In genomic region chr7:143256325-143256724, GRCh38 we compare ENCODE assay signal across 8 cellular contexts. TPM values are rescaled to one million over a fixed set of nuclear protein-coding genes. Genes with fewer than 3 reads are reported as not detected.
DNase-seq lines count a peak whose midpoint lies in the region; ATAC-seq and TF ChIP-seq lines count a peak whose summit lies in the region.
"Had no signal": no experiment of that assay in that cellular context is flagged by ENCODE, and none has a peak within 500 bp of the region (broad histone marks: within the 10 kb centered on the region; RNA-seq: fewer than 3 reads in every experiment).

No MANE protein-coding gene starts in this region.

- no peaks in the 10 kb centered on the region for H4K20me1 ChIP-seq in DOHH2 (ENCODE audit: control insufficient read depth, insufficient read depth, low read depth, low read length)

- H3K36me3 ChIP-seq in DOHH2 (ENCODE audit: control insufficient read depth, low read length) = no peaks in the 10 kb centered on the region
- H3K36me3 ChIP-seq: thoracic aorta had no signal

- H3K4me1 ChIP-seq in DOHH2 (ENCODE audit: control insufficient read depth, low read length) = peaks cover 62% of the 10 kb centered on the region

- intact Hi-C loops in activated T-helper 2 cell treated with anti-CD3 and anti-CD28 coated beads, Interferon-gamma antibody, Interleukin-2, Interleukin-4, amounts not matched to agents 10 μg/mL and 5 μg/mL and 100 μg/mL, durations not matched to agents 14 hours and 24 hours and 36 hours (cut with micrococcal nuclease) = no loop called here
- intact Hi-C loops in head of caudate nucleus (cut with DNase I) = no loop called here

- H3K27ac ChIP-seq in DOHH2 (ENCODE audit: low read depth, low read length) = no peak overlapping the region
- H3K27ac ChIP-seq: thoracic aorta had no signal

- peak; percentile 41 for TF ChIP-seq CTCF in DOHH2 (IDR thresholded peaks at IDR 0.05; ENCODE audit: low read depth, low read length, poor library complexity, severe bottlenecking)

- H3K4me1 Mint-ChIP-seq in activated T-helper 2 cell treated with anti-CD3 and anti-CD28 coated beads, Interferon-gamma antibody, Interleukin-2, Interleukin-4, amounts not matched to agents 10 μg/mL and 5 μg/mL and 100 μg/mL, durations not matched to agents 14 hours and 24 hours and 36 hours (ENCODE audit: low read depth) = peaks cover 56% of the 10 kb centered on the region

- H3K27ac Mint-ChIP-seq in activated T-helper 2 cell treated with anti-CD3 and anti-CD28 coated beads, Interferon-gamma antibody, Interleukin-2, Interleukin-4, amounts not matched to agents 10 μg/mL and 5 μg/mL and 100 μg/mL, durations not matched to agents 14 hours and 24 hours and 36 hours = peak overlapping the region; percentile 5

- no peaks in the 10 kb centered on the region for H3K27me3 Mint-ChIP-seq in activated T-helper 2 cell treated with anti-CD3 and anti-CD28 coated beads, Interferon-gamma antibody, Interleukin-2, Interleukin-4, amounts not matched to agents 10 μg/mL and 5 μg/mL and 100 μg/mL, durations not matched to agents 14 hours and 24 hours and 36 hours (ENCODE audit: low read depth)

- no peaks in the 10 kb centered on the region for H3K79me2 ChIP-seq in DOHH2 (ENCODE audit: control insufficient read depth, low read length)

- peaks cover 26% of the 10 kb centered on the region for H3K9me3 Mint-ChIP-seq in activated T-helper 2 cell treated with anti-CD3 and anti-CD28 coated beads, Interferon-gamma antibody, Interleukin-2, Interleukin-4, amounts not matched to agents 10 μg/mL and 5 μg/mL and 100 μg/mL, durations not matched to agents 14 hours and 24 hours and 36 hours
- H3K9me3 Mint-ChIP-seq: immature natural killer cell had no signal

- H3K36me3 Mint-ChIP-seq in activated T-helper 2 cell treated with anti-CD3 and anti-CD28 coated beads, Interferon-gamma antibody, Interleukin-2, Interleukin-4, amounts not matched to agents 10 μg/mL and 5 μg/mL and 100 μg/mL, durations not matched to agents 14 hours and 24 hours and 36 hours (ENCODE audit: low read depth) = peaks cover 26% of the 10 kb centered on the region
- H3K36me3 Mint-ChIP-seq: immature natural killer cell had no signal

- DNase-seq in activated T-helper 2 cell treated with anti-CD3 and anti-CD28 coated beads, Interferon-gamma antibody, Interleukin-2, Interleukin-4, amounts not matched to agents 10 μg/mL and 5 μg/mL and 100 μg/mL, durations not matched to agents 14 hours and 24 hours and 36 hours (ENCODE audit: low spot score) = no peak
- DNase-seq in head of caudate nucleus = no peak
- DNase-seq: immature natural killer cell, NCI-H524, retina had no signal

- no peak for ATAC-seq in GM21360 (IDR thresholded peaks at IDR 0.05; ENCODE audit: unreplicated experiment)

- no peaks in the 10 kb centered on the region for H3K27me3 ChIP-seq in DOHH2 (ENCODE audit: control insufficient read depth, low read length)

- H3K9me3 ChIP-seq in DOHH2 (ENCODE audit: control insufficient read depth, insufficient read depth, low read length) = 0 out of 2 replicates have a peak, but pooled peaks cover 3% of the 10 kb centered on the region
- H3K9me3 ChIP-seq: thoracic aorta had no signal

- H3F3A ChIP-seq in DOHH2 (ENCODE audit: control insufficient read depth, insufficient read depth) = peaks cover 9% of the 10 kb centered on the region

- H3K4me2 ChIP-seq in DOHH2 (ENCODE audit: low read length) = peak overlapping the region; percentile 23

- H3K9me2 ChIP-seq in DOHH2 (replicated peaks; ENCODE audit: control insufficient read depth, low read length) = no peaks in the 10 kb centered on the region

- no peak overlapping the region for H3K4me3 Mint-ChIP-seq in activated T-helper 2 cell treated with anti-CD3 and anti-CD28 coated beads, Interferon-gamma antibody, Interleukin-2, Interleukin-4, amounts not matched to agents 10 μg/mL and 5 μg/mL and 100 μg/mL, durations not matched to agents 14 hours and 24 hours and 36 hours (ENCODE audit: low read depth)
- H3K4me3 Mint-ChIP-seq: immature natural killer cell had no signal

- H3K4me3 ChIP-seq in DOHH2 (ENCODE audit: low read length) = no peak overlapping the region
- H3K4me3 ChIP-seq: thoracic aorta had no signal

RNA-seq across cellular contexts. Expression of gene GSTK1, which starts 6.9 kb away (rescaled TPM):
- total RNA-seq in activated T-helper 2 cell treated with anti-CD3 and anti-CD28 coated beads, Interferon-gamma antibody, Interleukin-2, Interleukin-4, amounts not matched to agents 10 μg/mL and 5 μg/mL and 100 μg/mL, durations not matched to agents 14 hours and 24 hours and 36 hours = 166 and 168 TPM in 2 replicates

RNA-seq across cellular contexts. Expression of gene TMEM139, which starts 28.4 kb away (rescaled TPM):
- 0.75 and 1.1 TPM in 2 replicates for total RNA-seq in activated T-helper 2 cell treated with anti-CD3 and anti-CD28 coated beads, Interferon-gamma antibody, Interleukin-2, Interleukin-4, amounts not matched to agents 10 μg/mL and 5 μg/mL and 100 μg/mL, durations not matched to agents 14 hours and 24 hours and 36 hours

RNA-seq across cellular contexts. Expression of gene CASP2, which starts 31.8 kb away (rescaled TPM):
- 116 and 122 TPM in 2 replicates for total RNA-seq in activated T-helper 2 cell treated with anti-CD3 and anti-CD28 coated beads, Interferon-gamma antibody, Interleukin-2, Interleukin-4, amounts not matched to agents 10 μg/mL and 5 μg/mL and 100 μg/mL, durations not matched to agents 14 hours and 24 hours and 36 hours

RNA-seq across cellular contexts. Expression of gene TAS2R40, which starts 34.5 kb away (rescaled TPM):
- not detected in 2 replicates for total RNA-seq in activated T-helper 2 cell treated with anti-CD3 and anti-CD28 coated beads, Interferon-gamma antibody, Interleukin-2, Interleukin-4, amounts not matched to agents 10 μg/mL and 5 μg/mL and 100 μg/mL, durations not matched to agents 14 hours and 24 hours and 36 hours
- total RNA-seq: thoracic aorta had no signal

RNA-seq across cellular contexts. Expression of gene CLCN1, which starts 59.6 kb away (rescaled TPM):
- total RNA-seq in activated T-helper 2 cell treated with anti-CD3 and anti-CD28 coated beads, Interferon-gamma antibody, Interleukin-2, Interleukin-4, amounts not matched to agents 10 μg/mL and 5 μg/mL and 100 μg/mL, durations not matched to agents 14 hours and 24 hours and 36 hours = not detected in 2 replicates
